Comparison of ENCODE assay signal across 22 cellular contexts in the genomic region with DNA sequence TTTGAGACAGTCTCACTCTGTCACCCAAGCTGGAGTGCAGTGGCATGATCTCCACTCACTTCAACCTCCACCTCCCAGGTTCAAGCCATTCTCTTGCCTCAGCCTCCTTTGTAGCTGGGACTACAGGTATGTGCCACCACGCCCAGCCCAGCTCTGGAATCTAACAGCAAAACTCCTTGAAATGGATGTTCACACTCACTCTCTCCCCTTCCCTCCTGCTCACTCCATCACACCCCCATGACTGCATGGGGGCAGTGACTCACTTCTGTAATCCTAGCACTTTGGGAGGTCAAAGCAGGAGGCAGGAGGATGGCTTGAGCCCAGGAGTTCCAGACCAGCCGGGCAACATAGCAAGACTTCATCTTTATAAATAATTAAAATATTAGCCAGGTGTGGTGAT. TPM values are rescaled to one million over a fixed set of nuclear protein-coding genes. Genes with fewer than 3 reads are reported as not detected.
DNase-seq lines count a peak whose midpoint lies in the region; ATAC-seq and TF ChIP-seq lines count a peak whose summit lies in the region.
"Had no signal": no experiment of that assay in that cellular context is flagged by ENCODE, and none has a peak within 500 bp of the region (broad histone marks: within the 10 kb centered on the region; RNA-seq: fewer than 3 reads in every experiment).

No MANE protein-coding gene starts in this region.

- H3K27me3 ChIP-seq in HAP-1 (ENCODE audit: low read depth), result no peaks in the 10 kb centered on the region

- TF ChIP-seq CTCF in choroid plexus epithelial cell (conservative IDR thresholded peaks at IDR 0.05; ENCODE audit: low read depth, low read length) (no peak), nephron progenitor cell (IDR thresholded peaks at IDR 0.05) (no peak)

- H3K36me3 Mint-ChIP-seq in nephron progenitor cell (ENCODE audit: low read depth), result peaks cover 10% of the 10 kb centered on the region
- H3K36me3 Mint-ChIP-seq in stimulated activated memory B cell treated with anti-CD40 and anti-IgM and Interleukin-4, amounts not matched to agents 10 μg/mL and 1 μg/mL and 100 μg/mL, for 72 hours, result no peaks in the 10 kb centered on the region
- H3K36me3 Mint-ChIP-seq: activated CD4-positive, alpha-beta memory T cell treated with anti-CD3 and anti-CD28 coated beads for 36 hours; T-cell had no signal

- H3K36me3 ChIP-seq in HAP-1 (replicated peaks), result no peaks in the 10 kb centered on the region
- H3K36me3 ChIP-seq: WERI-Rb-1 had no signal

- no peaks in the 10 kb centered on the region for H3K27me3 Mint-ChIP-seq in nephron progenitor cell (ENCODE audit: low read depth, poor library complexity)
- H3K27me3 Mint-ChIP-seq in stimulated activated memory B cell treated with anti-CD40 and anti-IgM and Interleukin-4, amounts not matched to agents 10 μg/mL and 1 μg/mL and 100 μg/mL, for 72 hours, result peaks cover 47% of the 10 kb centered on the region

- peaks cover 17% of the 10 kb centered on the region for H3K9me3 Mint-ChIP-seq in nephron progenitor cell
- H3K9me3 Mint-ChIP-seq in stimulated activated memory B cell treated with anti-CD40 and anti-IgM and Interleukin-4, amounts not matched to agents 10 μg/mL and 1 μg/mL and 100 μg/mL, for 72 hours, result peaks cover 3% of the 10 kb centered on the region
- H3K9me3 Mint-ChIP-seq: activated CD4-positive, alpha-beta memory T cell treated with anti-CD3 and anti-CD28 coated beads for 36 hours; effector memory CD8-positive, alpha-beta T cell had no signal

- DNase-seq in Daoy (ENCODE audit: low read depth), result peak; percentile 63
- peak; percentile 31 for DNase-seq in NCI-H226
- DNase-seq in choroid plexus epithelial cell (ENCODE audit: low read depth), result peak; percentile 48
- no peak for DNase-seq in nephron progenitor cell
- DNase-seq in HAP-1 (ENCODE audit: low spot score in 2 of 2), result no peak
- DNase-seq in HK-2 (ENCODE audit: unreplicated experiment), result no peak
- DNase-seq in midbrain (lab: John Stamatoyannopoulos, UW), result no peak
- DNase-seq: activated CD4-positive, alpha-beta memory T cell treated with anti-CD3 and anti-CD28 coated beads for 36 hours; activated naive CD8-positive, alpha-beta T cell treated with anti-CD3 and anti-CD28 coated beads, Interleukin-2, amount 10 ng/mL, durations not matched to agents 7 days and 5 days; central memory CD4-positive, alpha-beta T cell; effector memory CD8-positive, alpha-beta T cell; foreskin melanocyte; Karpas-422; NCI-H1436 treated with DMSO at 0.1 percent for 48 hours; NCI-H345; substantia nigra; T-cell; WERI-Rb-1 had no signal

- ATAC-seq in stimulated activated memory B cell treated with anti-CD40 and anti-IgM and Interleukin-4, amounts not matched to agents 10 μg/mL and 1 μg/mL and 100 μg/mL, for 72 hours, result no peak
- ATAC-seq: effector memory CD8-positive, alpha-beta T cell; left lobe of liver; sciatic nerve; T-cell had no signal

- no peak overlapping the region for H3K4me3 Mint-ChIP-seq in nephron progenitor cell
- H3K4me3 Mint-ChIP-seq in stimulated activated memory B cell treated with anti-CD40 and anti-IgM and Interleukin-4, amounts not matched to agents 10 μg/mL and 1 μg/mL and 100 μg/mL, for 72 hours, result no peak overlapping the region
- H3K4me3 Mint-ChIP-seq: activated CD4-positive, alpha-beta memory T cell treated with anti-CD3 and anti-CD28 coated beads for 36 hours; activated naive CD8-positive, alpha-beta T cell treated with anti-CD3 and anti-CD28 coated beads, Interleukin-2, amount 10 ng/mL, durations not matched to agents 7 days and 5 days; effector memory CD8-positive, alpha-beta T cell; T-cell had no signal

- peaks cover 9% of the 10 kb centered on the region for H3K9me3 ChIP-seq in HAP-1

- in situ Hi-C loops in HAP-1 (cut with MboI; ENCODE audit: low sequenced_read_pairs), result no loop called here

- H3K27ac Mint-ChIP-seq in nephron progenitor cell, result peak overlapping the region; percentile 81
- H3K27ac Mint-ChIP-seq in stimulated activated memory B cell treated with anti-CD40 and anti-IgM and Interleukin-4, amounts not matched to agents 10 μg/mL and 1 μg/mL and 100 μg/mL, for 72 hours, result no peak overlapping the region
- H3K27ac Mint-ChIP-seq: activated CD4-positive, alpha-beta memory T cell treated with anti-CD3 and anti-CD28 coated beads for 36 hours; activated naive CD8-positive, alpha-beta T cell treated with anti-CD3 and anti-CD28 coated beads, Interleukin-2, amount 10 ng/mL, durations not matched to agents 7 days and 5 days; T-cell had no signal

- H3K4me3 ChIP-seq in choroid plexus epithelial cell (ENCODE audit: low read depth, low read length), result no peak overlapping the region
- no peak overlapping the region for H3K4me3 ChIP-seq in HAP-1

- no peaks in the 10 kb centered on the region for H3K4me1 ChIP-seq in HAP-1

- peaks cover 42% of the 10 kb centered on the region for H3K4me1 Mint-ChIP-seq in nephron progenitor cell
- H3K4me1 Mint-ChIP-seq in stimulated activated memory B cell treated with anti-CD40 and anti-IgM and Interleukin-4, amounts not matched to agents 10 μg/mL and 1 μg/mL and 100 μg/mL, for 72 hours, result peaks cover 12% of the 10 kb centered on the region

RNA-seq across cellular contexts. Expression of a gene that starts 11.1 kb away (rescaled TPM):
- total RNA-seq in Daoy (2014; rRNA removed; shearing (Covaris generic)), result 13.4 and 14.1 TPM in 2 replicates

RNA-seq across cellular contexts. Expression of a gene that starts 31.9 kb away (rescaled TPM):
- 0.36 and 0.46 TPM in 2 replicates for total RNA-seq in Daoy (2014; rRNA removed; shearing (Covaris generic))

RNA-seq across cellular contexts. Expression of a gene that starts 42.1 kb away (rescaled TPM):
- total RNA-seq in Daoy (2014; rRNA removed; shearing (Covaris generic)), result not detected in 2 replicates
- total RNA-seq: activated CD4-positive, alpha-beta memory T cell treated with anti-CD3 and anti-CD28 coated beads for 36 hours; activated naive CD8-positive, alpha-beta T cell treated with anti-CD3 and anti-CD28 coated beads, Interleukin-2, amount 10 ng/mL, durations not matched to agents 7 days and 5 days; osteocyte had no signal

Comparison
In these comparisons a context has a peak if more than half of its experiments do, and no peak if none do; other contexts are left out.
1. DNase-seq: peak in Daoy (single experiment), NCI-H226 (single experiment) and choroid plexus epithelial cell (single experiment); none in nephron progenitor cell (single experiment), HAP-1 (0 of 2), HK-2 (single experiment) and midbrain (single experiment).